ENCODE assay signal across 8 cellular contexts in genomic region chr1:42942444-42942843, GRCh38. TPM values are rescaled to one million over a fixed set of nuclear protein-coding genes. Genes with fewer than 3 reads are reported as not detected.
A peak's percentile ranks its signal among the peaks of the same experiment; 100 is the strongest.
DNase-seq lines count a peak whose midpoint lies in the region; ATAC-seq lines count a peak whose summit lies in the region.

No MANE protein-coding gene starts in this region.

- no peaks in the 10 kb centered on the region for H3K9me3 Mint-ChIP-seq in stimulated activated effector memory CD8-positive, alpha-beta T cell treated with anti-CD3 and anti-CD28 coated beads, Interleukin-12 subunit alpha, Interleukin-12 subunit beta, amount 100 ng/mL, for 72 hours

- H3K36me3 ChIP-seq in SJSA1 (peaks cover 55% of the 10 kb centered on the region), esophagus (ENCODE audit: control insufficient read depth in 2 of 2, insufficient read depth in 2 of 2, low read length in 1 of 2) (peaks cover 0 to 18% of the 10 kb centered on the region in 2 donors)

- H3K27ac Mint-ChIP-seq in stimulated activated effector memory CD8-positive, alpha-beta T cell treated with anti-CD3 and anti-CD28 coated beads, Interleukin-12 subunit alpha, Interleukin-12 subunit beta, amount 100 ng/mL, for 72 hours = peak overlapping the region; percentile 96

- H3K4me1 ChIP-seq in SJSA1 (replicated peaks) (peaks cover 88% of the 10 kb centered on the region), esophagus (ENCODE audit: control insufficient read depth in 2 of 2, insufficient read depth in 2 of 2, low read length in 1 of 2) (peaks cover 12 to 63% of the 10 kb centered on the region in 2 donors)

- DNase-seq in DMS53 (lab: John Stamatoyannopoulos, UW) = peak; percentile 57
- DNase-seq in DMS53 treated with DMSO at 0.1 percent for 48 hours (lab: John Stamatoyannopoulos, UW; ENCODE audit: unreplicated experiment) = no peak
- DNase-seq in SJSA1 (ENCODE audit: low read depth in 1 of 2, low spot score in 2 of 2) = no peak
- DNase-seq in stimulated activated effector memory CD8-positive, alpha-beta T cell treated with anti-CD3 and anti-CD28 coated beads, Interleukin-12 subunit alpha, Interleukin-12 subunit beta, amount 100 ng/mL, for 72 hours (ENCODE audit: low spot score in 2 of 2) = no peak
- no peak for DNase-seq in NCI-H82 (lab: John Stamatoyannopoulos, UW)
- no peak for DNase-seq in central memory CD4-positive, alpha-beta T cell

- H3K27ac ChIP-seq in SJSA1 (peak overlapping the region; percentile 96), esophagus (ENCODE audit: low read depth in 2 of 2, low read length in 1 of 2) (peak overlapping the region; percentile 90 to 99)

- no peak for ATAC-seq in stimulated activated effector memory CD8-positive, alpha-beta T cell treated with anti-CD3 and anti-CD28 coated beads, Interleukin-12 subunit alpha, Interleukin-12 subunit beta, amount 100 ng/mL, for 72 hours
- no peak for ATAC-seq in HG03175 (IDR thresholded peaks at IDR 0.05; ENCODE audit: unreplicated experiment)

- H3K4me3 ChIP-seq in SJSA1 = no peak overlapping the region
- no peak overlapping the region for H3K4me3 ChIP-seq in esophagus (ENCODE audit: low read depth in 1 of 2, low read length in 2 of 2)

- peaks cover 100% of the 10 kb centered on the region for H3K36me3 Mint-ChIP-seq in stimulated activated effector memory CD8-positive, alpha-beta T cell treated with anti-CD3 and anti-CD28 coated beads, Interleukin-12 subunit alpha, Interleukin-12 subunit beta, amount 100 ng/mL, for 72 hours

- H3K4me3 Mint-ChIP-seq in stimulated activated effector memory CD8-positive, alpha-beta T cell treated with anti-CD3 and anti-CD28 coated beads, Interleukin-12 subunit alpha, Interleukin-12 subunit beta, amount 100 ng/mL, for 72 hours = peak overlapping the region; percentile 93

- H3K27me3 ChIP-seq in SJSA1 (replicated peaks) (no peaks in the 10 kb centered on the region), esophagus (ENCODE audit: control insufficient read depth in 1 of 2, insufficient read depth in 2 of 2, low read length in 2 of 2) (no peaks in the 10 kb centered on the region)

- H3K9me3 ChIP-seq in SJSA1 (replicated peaks) (no peaks in the 10 kb centered on the region), esophagus (ENCODE audit: control insufficient read depth in 2 of 2, insufficient read depth in 1 of 2, low read depth in 1 of 2, low read length in 1 of 2) (no peaks in the 10 kb centered on the region)

- H3K4me1 Mint-ChIP-seq in stimulated activated effector memory CD8-positive, alpha-beta T cell treated with anti-CD3 and anti-CD28 coated beads, Interleukin-12 subunit alpha, Interleukin-12 subunit beta, amount 100 ng/mL, for 72 hours = peaks cover 98% of the 10 kb centered on the region

- 38 to 39% methylated on average over 6 of the region's 6 CpGs for WGBS in esophagus, 2 donors

RNA-seq across cellular contexts. Expression of gene SLC2A1, which starts 16.2 kb away (rescaled TPM):
- 115 and 173 TPM in 2 replicates for total RNA-seq in SJSA1 (2014; rRNA removed; shearing (Covaris generic))
- polyA plus RNA-seq in esophagus = 100 to 1,000 TPM in 1 of 2 donors, 10 to 100 TPM in 1; 70.3 to 115 TPM
